26 cellular contexts compared by ENCODE assay signal in the genomic region with DNA sequence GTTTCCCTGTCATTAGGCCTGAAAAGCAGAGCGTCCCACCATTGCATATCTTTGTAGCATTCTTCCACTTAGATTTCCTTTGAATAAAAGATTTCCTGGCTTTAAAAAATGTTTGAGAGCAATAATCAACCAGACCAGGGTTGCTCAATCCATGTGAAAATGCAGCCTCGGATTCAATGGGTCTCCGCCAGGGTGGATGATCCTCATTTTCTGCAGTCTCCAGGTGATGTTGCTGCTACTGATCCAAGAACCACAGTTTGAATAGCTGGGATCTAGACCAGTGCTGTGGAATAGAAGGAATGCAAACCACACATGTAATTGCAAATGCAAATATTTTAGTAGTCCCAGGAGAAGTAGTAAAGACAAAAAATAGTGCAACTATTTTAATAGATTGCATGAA.
"Had no signal": no experiment of that assay in that cellular context is flagged by ENCODE, and none has a peak within 500 bp of the region (broad histone marks: within the 10 kb centered on the region; RNA-seq: fewer than 3 reads in every experiment).

No MANE protein-coding gene starts in this region.

- H3K27me3 ChIP-seq: left lung, right atrium auricular region, right lobe of liver, stomach, testis, thyroid gland, transverse colon, upper lobe of left lung, vagina had no signal

- ATAC-seq: left colon; left lung; lower lobe of right lung; naive thymus-derived CD8-positive, alpha-beta T cell; right lobe of liver; stimulated activated naive B cell treated with anti-CD40 and anti-IgM and Interleukin-4, amounts not matched to agents 10 μg/mL and 1 μg/mL and 100 μg/mL, for 72 hours; stimulated activated naive CD8-positive, alpha-beta T cell treated with anti-CD3 and anti-CD28 coated beads, Interleukin-15, Interleukin-2, amounts not matched to agents 100 U/mL and 50 U/mL, for 24 hours had no signal

- H3K9me3 ChIP-seq: lower lobe of right lung, right atrium auricular region, right lobe of liver, testis, thyroid gland, transverse colon, upper lobe of left lung, vagina had no signal

- H3K27ac ChIP-seq: left lung, lower lobe of right lung, parathyroid adenoma, right atrium auricular region, right lobe of liver, skin epidermis, stomach, testis, thyroid gland, transverse colon, upper lobe of left lung, vagina had no signal

- H3K4me3 ChIP-seq: left lung, lower lobe of right lung, right atrium auricular region, right lobe of liver, skin epidermis, stomach, testis, thyroid gland, transverse colon, upper lobe of left lung, vagina had no signal

- DNase-seq: hypothalamus; immature natural killer cell; kidney; left colon; left lung; lower lobe of right lung; mammary epithelial cell; mesenchymal stem cell; naive thymus-derived CD8-positive, alpha-beta T cell; nucleus accumbens; right lobe of liver; stimulated activated CD4-positive, alpha-beta T cell treated with anti-CD3 and anti-CD28 coated beads, Interleukin-12 subunit alpha, Interleukin-12 subunit beta, amount 100 ng/mL, for 4 hours; stimulated activated CD4-positive, alpha-beta T cell treated with anti-CD3 and anti-CD28 coated beads, Interleukin-15, amount 100 ng/mL, for 24 hours; stimulated activated CD4-positive, alpha-beta T cell treated with anti-CD3 and anti-CD28 coated beads, Interleukin-2, amount 100 ng/mL, for 24 hours; stimulated activated CD4-positive, alpha-beta T cell treated with anti-CD3 and anti-CD28 coated beads, Interleukin-4, amount 100 ng/mL, for 1 hour; stimulated activated naive B cell treated with anti-CD40 and anti-IgM and Interleukin-4, amounts not matched to agents 10 μg/mL and 1 μg/mL and 100 μg/mL, for 72 hours; stimulated activated naive CD8-positive, alpha-beta T cell treated with anti-CD3 and anti-CD28 coated beads, Interleukin-15, Interleukin-2, amounts not matched to agents 100 U/mL and 50 U/mL, for 24 hours; stomach; testis; thyroid gland; transverse colon; upper lobe of left lung had no signal

- H3K4me1 ChIP-seq: left lung, lower lobe of right lung, parathyroid adenoma, right atrium auricular region, right lobe of liver, stomach, testis, thyroid gland, transverse colon, upper lobe of left lung, vagina had no signal

- H3K36me3 ChIP-seq: left lung, lower lobe of right lung, right atrium auricular region, right lobe of liver, stomach, thyroid gland, transverse colon, upper lobe of left lung, vagina had no signal
